10 cellular contexts compared by ENCODE assay signal in genomic region chr3:98778852-98779379, GRCh38. TPM values are rescaled to one million over a fixed set of nuclear protein-coding genes. Genes with fewer than 3 reads are reported as not detected.
A peak's percentile ranks its signal among the peaks of the same experiment; 100 is the strongest.
DNase-seq lines count a peak whose midpoint lies in the region; ATAC-seq and TF ChIP-seq lines count a peak whose summit lies in the region.
"Had no signal": no experiment of that assay in that cellular context is flagged by ENCODE, and none has a peak within 500 bp of the region (broad histone marks: within the 10 kb centered on the region; RNA-seq: fewer than 3 reads in every experiment).

No MANE protein-coding gene starts in this region.

- peak; percentile 68 for DNase-seq in SKM-1 treated with dmso at 0.1 percent for 144 hours (lab: John Stamatoyannopoulos, UW; ENCODE audit: unreplicated experiment)
- DNase-seq in SKM-1 (lab: John Stamatoyannopoulos, UW; ENCODE audit: unreplicated experiment) = no peak
- peak; percentile 99 for DNase-seq in amniotic epithelial cell (ENCODE audit: low read depth)
- peak; percentile 34 for DNase-seq in hepatic stellate cell (ENCODE audit: low spot score)
- DNase-seq in tibial nerve (ENCODE audit: low spot score in 2 of 2) = peak in 1 of 2 donors; percentile 27
- DNase-seq in DMS79 (lab: John Stamatoyannopoulos, UW) = no peak

- peak; percentile 47 to 72 for TF ChIP-seq EP300 in tibial nerve (IDR thresholded peaks at IDR 0.05)

- H3K4me3 ChIP-seq in tibial nerve = no peak overlapping the region
- H3K4me3 ChIP-seq: adrenal gland had no signal

- H3K9me3 ChIP-seq in tibial nerve = no peaks in the 10 kb centered on the region
- H3K9me3 ChIP-seq: adrenal gland had no signal

- H3K27ac ChIP-seq in tibial nerve = peak overlapping the region; percentile 50 to 91 (median 75)

- no peaks in the 10 kb centered on the region for H3K27me3 ChIP-seq in tibial nerve
- H3K27me3 ChIP-seq: adrenal gland had no signal

- WGBS in tibial nerve, 2 donors = 38 to 44% methylated on average over 5 of the region's 5 CpGs

- H3K36me3 ChIP-seq in tibial nerve = no peaks in the 10 kb centered on the region
- H3K36me3 ChIP-seq: adrenal gland had no signal

- ATAC-seq in HG02571 (IDR thresholded peaks at IDR 0.05; ENCODE audit: unreplicated experiment) = no peak
- ATAC-seq in GM19455 (IDR thresholded peaks at IDR 0.05; ENCODE audit: unreplicated experiment) = no peak
- ATAC-seq: HCT116 had no signal

- TF ChIP-seq CTCF in tibial nerve (IDR thresholded peaks at IDR 0.05) = no peak

- TF ChIP-seq POLR2A in tibial nerve (IDR thresholded peaks at IDR 0.05) = no peak

- H3K4me1 ChIP-seq in tibial nerve = peaks cover 0 to 71% (median 19%) of the 10 kb centered on the region in 4 donors

RNA-seq across cellular contexts. Expression of gene ST3GAL6, which starts 15.8 kb away (rescaled TPM):
- 10 to 100 TPM in 2 of 4 donors, 1 to 10 TPM in 2; 9.2 to 54.6 (median 10.1) TPM for total RNA-seq in tibial nerve

Comparison
In these comparisons a context has a peak if more than half of its experiments do, and no peak if none do; other contexts are left out.
1. DNase-seq: peak in SKM-1 treated with dmso at 0.1 percent for 144 hours (single experiment), amniotic epithelial cell (single experiment) and hepatic stellate cell (single experiment); none in SKM-1 (single experiment) and DMS79 (single experiment).